14 cellular contexts compared by ENCODE assay signal in genomic region chr14:20564501-20564997, GRCh38. TPM values are rescaled to one million over a fixed set of nuclear protein-coding genes. Genes with fewer than 3 reads are reported as not detected.
DNase-seq lines count a peak whose midpoint lies in the region; ATAC-seq and TF ChIP-seq lines count a peak whose summit lies in the region.
"Had no signal": no experiment of that assay in that cellular context is flagged by ENCODE, and none has a peak within 500 bp of the region (broad histone marks: within the 10 kb centered on the region; RNA-seq: fewer than 3 reads in every experiment).

No MANE protein-coding gene starts in this region.

- H3F3A ChIP-seq in neural progenitor cell (ENCODE audit: low read depth) = peaks cover 7% of the 10 kb centered on the region

- H3K36me3 ChIP-seq in HCT116 (ENCODE audit: control insufficient read depth in 1 of 2, insufficient read depth in 2 of 2, low read length in 2 of 2) (no peaks in the 10 kb centered on the region), neural progenitor cell (no peaks in the 10 kb centered on the region)
- H3K36me3 ChIP-seq: HAP-1 had no signal

- H3K36me3 Mint-ChIP-seq in WTC11 = peaks cover 24% of the 10 kb centered on the region
- no peaks in the 10 kb centered on the region for H3K36me3 Mint-ChIP-seq in neural progenitor cell
- H3K36me3 Mint-ChIP-seq in activated CD4-positive, alpha-beta memory T cell treated with anti-CD3 and anti-CD28 coated beads, Interleukin-2, amount 10 ng/mL, durations not matched to agents 7 days and 5 days (ENCODE audit: low read depth) = peaks cover 4% of the 10 kb centered on the region
- H3K36me3 Mint-ChIP-seq in chondrocyte (ENCODE audit: low read depth) = no peaks in the 10 kb centered on the region
- H3K36me3 Mint-ChIP-seq: CD4-positive, CD25-positive, alpha-beta regulatory T cell had no signal

- H3K4me3 Mint-ChIP-seq in WTC11 (no peak overlapping the region), neural progenitor cell (no peak overlapping the region), chondrocyte (ENCODE audit: unreplicated experiment) (no peak overlapping the region)
- no peak overlapping the region for H3K4me3 Mint-ChIP-seq in activated CD4-positive, alpha-beta memory T cell treated with anti-CD3 and anti-CD28 coated beads, Interleukin-2, amount 10 ng/mL, durations not matched to agents 7 days and 5 days
- H3K4me3 Mint-ChIP-seq: CD4-positive, CD25-positive, alpha-beta regulatory T cell; HFFc6 had no signal

- H3K9me3 ChIP-seq in HCT116 (ENCODE audit: control insufficient read depth in 1 of 2, insufficient read depth in 1 of 2, low read depth in 1 of 2, low read length in 2 of 2) (no peaks in the 10 kb centered on the region), neural progenitor cell (ENCODE audit: low read depth) (no peaks in the 10 kb centered on the region)
- H3K9me3 ChIP-seq: HAP-1 had no signal

- H2AFZ ChIP-seq in HCT116 (ENCODE audit: low read depth, low read length, poor library complexity, severe bottlenecking) = no peak overlapping the region
- H2AFZ ChIP-seq in neural progenitor cell (replicated peaks) = no peak overlapping the region

- H3K27me3 ChIP-seq in HCT116 (ENCODE audit: insufficient read depth, low read length) = no peaks in the 10 kb centered on the region
- H3K27me3 ChIP-seq in neural progenitor cell = no peaks in the 10 kb centered on the region
- H3K27me3 ChIP-seq: BLaER1 treated with 17β-estradiol and CSF1 and Interleukin-3, amounts not matched to agents 10 nM and 100 nM had no signal

- no peak for TF ChIP-seq POLR2A in HCT116 (IDR thresholded peaks at IDR 0.05; ENCODE audit: borderline replicate concordance, extremely low read depth, insufficient read depth, insufficient read length)

- no peak overlapping the region for H3K4me3 ChIP-seq in HCT116 (replicated peaks in 1 of 2; ENCODE audit: low read depth in 1 of 2, low read length in 2 of 2)
- H3K4me3 ChIP-seq in neural progenitor cell = no peak overlapping the region
- H3K4me3 ChIP-seq: BLaER1 treated with 17β-estradiol and CSF1 and Interleukin-3, amounts not matched to agents 10 nM and 100 nM; HAP-1 had no signal

- DNase-seq in Daoy (ENCODE audit: low read depth) (peak; percentile 79), HCT116 (ENCODE audit: low read depth, low spot score) (no peak), WTC11 (ENCODE audit: low spot score) (peak; percentile 23), neural progenitor cell (ENCODE audit: low spot score) (peak; percentile 4), chondrocyte (ENCODE audit: low spot score) (no peak)
- DNase-seq in activated CD4-positive, alpha-beta memory T cell treated with anti-CD3 and anti-CD28 coated beads, Interleukin-2, amount 10 ng/mL, durations not matched to agents 7 days and 5 days = no peak
- DNase-seq: ACHN; CD4-positive, CD25-positive, alpha-beta regulatory T cell; DMS53; HFFc6 had no signal

- H3K27me3 Mint-ChIP-seq in WTC11 (ENCODE audit: low read depth) (no peaks in the 10 kb centered on the region), neural progenitor cell (ENCODE audit: insufficient read depth, low read depth) (peaks cover 2% of the 10 kb centered on the region), chondrocyte (ENCODE audit: low read depth) (peaks cover 14% of the 10 kb centered on the region)
- peaks cover 2% of the 10 kb centered on the region for H3K27me3 Mint-ChIP-seq in activated CD4-positive, alpha-beta memory T cell treated with anti-CD3 and anti-CD28 coated beads, Interleukin-2, amount 10 ng/mL, durations not matched to agents 7 days and 5 days

- no TSS peak for BruUV-seq in HCT116 (replicated peaks; lab: Mats Ljungman, UMichigan)

- H3K27ac Mint-ChIP-seq in WTC11 = no peak overlapping the region
- H3K27ac Mint-ChIP-seq in neural progenitor cell = no peak overlapping the region
- H3K27ac Mint-ChIP-seq in activated CD4-positive, alpha-beta memory T cell treated with anti-CD3 and anti-CD28 coated beads, Interleukin-2, amount 10 ng/mL, durations not matched to agents 7 days and 5 days = no peak overlapping the region
- no peak overlapping the region for H3K27ac Mint-ChIP-seq in chondrocyte (ENCODE audit: unreplicated experiment)
- H3K27ac Mint-ChIP-seq: CD4-positive, CD25-positive, alpha-beta regulatory T cell; HFFc6 had no signal

- TF ChIP-seq CTCF in HCT116 (IDR thresholded peaks at IDR 0.05 in 2 of 3, conservative IDR thresholded peaks at IDR 0.05 in 1 of 3; ENCODE audit: borderline replicate concordance in 1 of 3, insufficient read depth in 1 of 3, low read depth in 2 of 3, low read length in 2 of 3) = no peak
- TF ChIP-seq CTCF in WTC11 (IDR thresholded peaks at IDR 0.05) = no peak
- no peak for TF ChIP-seq CTCF in neural progenitor cell (IDR thresholded peaks at IDR 0.05)
- TF ChIP-seq CTCF in chondrocyte (IDR thresholded peaks at IDR 0.05) = no peak

- intact Hi-C loops in HCT116 (cut with micrococcal nuclease) = no loop called here

- H3K9me2 ChIP-seq in HCT116 (ENCODE audit: insufficient read depth) = no peaks in the 10 kb centered on the region

- ATAC-seq in HCT116 (peak; percentile 22; the same call in 1 of the 2 replicates), WTC11 (peak; percentile 78), HG02870 (IDR thresholded peaks at IDR 0.05; ENCODE audit: unreplicated experiment) (no peak)

- POLR2A ChIA-PET in HCT116 (lab: Charles Lee) = no interaction called here
- POLR2A ChIA-PET in WTC11 (lab: Charles Lee) = no interaction called here
- POLR2A ChIA-PET in activated CD4-positive, alpha-beta memory T cell treated with anti-CD3 and anti-CD28 coated beads, Interleukin-2, amount 10 ng/mL, durations not matched to agents 7 days and 5 days (lab: Charles Lee) = no interaction called here

- H3K4me1 Mint-ChIP-seq in WTC11 (peaks cover 39% of the 10 kb centered on the region), neural progenitor cell (no peaks in the 10 kb centered on the region), chondrocyte (ENCODE audit: low read depth) (no peaks in the 10 kb centered on the region)
- no peaks in the 10 kb centered on the region for H3K4me1 Mint-ChIP-seq in activated CD4-positive, alpha-beta memory T cell treated with anti-CD3 and anti-CD28 coated beads, Interleukin-2, amount 10 ng/mL, durations not matched to agents 7 days and 5 days

- H3K9ac ChIP-seq in HCT116 (ENCODE audit: low read length) (no peak overlapping the region), neural progenitor cell (no peak overlapping the region)
- H3K9ac ChIP-seq: BLaER1 treated with 17β-estradiol and CSF1 and Interleukin-3, amounts not matched to agents 10 nM and 100 nM had no signal

- peaks cover 27% of the 10 kb centered on the region for H3K9me3 Mint-ChIP-seq in WTC11
- peaks cover 8% of the 10 kb centered on the region for H3K9me3 Mint-ChIP-seq in neural progenitor cell
- peaks cover 5% of the 10 kb centered on the region for H3K9me3 Mint-ChIP-seq in activated CD4-positive, alpha-beta memory T cell treated with anti-CD3 and anti-CD28 coated beads, Interleukin-2, amount 10 ng/mL, durations not matched to agents 7 days and 5 days
- peaks cover 19% of the 10 kb centered on the region for H3K9me3 Mint-ChIP-seq in chondrocyte (ENCODE audit: low read depth)
- H3K9me3 Mint-ChIP-seq: HFFc6 had no signal

- no peak for TF ChIP-seq RAD21 in HCT116 (IDR thresholded peaks at IDR 0.05; ENCODE audit: low read depth)

- RAD21 ChIA-PET in HCT116 (lab: Charles Lee; ENCODE audit: low non-redundant PET in 1 of 2, low total read pairs in 2 of 2, uncharacterized antibody in 2 of 2, unreplicated experiment in 2 of 2) = no interaction called here

- H3K4me1 ChIP-seq in HCT116 (ENCODE audit: control insufficient read depth in 1 of 2, insufficient read depth in 2 of 2, low read length in 2 of 2) (no peaks in the 10 kb centered on the region), neural progenitor cell (peaks cover 10% of the 10 kb centered on the region)
- H3K4me1 ChIP-seq: BLaER1 treated with 17β-estradiol and CSF1 and Interleukin-3, amounts not matched to agents 10 nM and 100 nM had no signal

- H4K20me1 ChIP-seq in HCT116 (ENCODE audit: insufficient read depth) (no peaks in the 10 kb centered on the region), neural progenitor cell (ENCODE audit: low read depth) (no peaks in the 10 kb centered on the region)
- H4K20me1 ChIP-seq: BLaER1 treated with 17β-estradiol and CSF1 and Interleukin-3, amounts not matched to agents 10 nM and 100 nM had no signal

- H3K27ac ChIP-seq in HCT116 (ENCODE audit: low read depth, low read length) = no peak overlapping the region
- no peak overlapping the region for H3K27ac ChIP-seq in neural progenitor cell
- H3K27ac ChIP-seq: BLaER1 treated with 17β-estradiol and CSF1 and Interleukin-3, amounts not matched to agents 10 nM and 100 nM had no signal

- CTCF ChIA-PET in HCT116 (lab: Charles Lee) = no interaction called here
- CTCF ChIA-PET in WTC11 (lab: Charles Lee) = no interaction called here
- CTCF ChIA-PET in activated CD4-positive, alpha-beta memory T cell treated with anti-CD3 and anti-CD28 coated beads, Interleukin-2, amount 10 ng/mL, durations not matched to agents 7 days and 5 days (lab: Charles Lee) = no interaction called here

- H3K79me2 ChIP-seq in HCT116 (ENCODE audit: insufficient read depth, low read length) (no peaks in the 10 kb centered on the region), neural progenitor cell (ENCODE audit: low read depth) (no peaks in the 10 kb centered on the region)

- H3K4me2 ChIP-seq in HCT116 (ENCODE audit: low read length) (no peak overlapping the region), neural progenitor cell (no peak overlapping the region)
- H3K4me2 ChIP-seq: BLaER1 treated with 17β-estradiol and CSF1 and Interleukin-3, amounts not matched to agents 10 nM and 100 nM had no signal

RNA-seq across cellular contexts. Expression of gene RNASE9, which starts 3.7 kb away (rescaled TPM):
- not detected in 2 replicates for total RNA-seq in Daoy (2014; rRNA removed; shearing (Covaris generic))
- total RNA-seq in HCT116 (2021; ENCODE audit: unreplicated experiment) (not detected), WTC11 (2021) (0.14 TPM in 1 of 3 replicates, not detected in the others), neural progenitor cell (ENCODE audit: low replicate concordance) (not detected in 2 replicates), chondrocyte (not detected in 3 replicates)
- polyA plus RNA-seq in HCT116 (2012) = not detected in 2 replicates
- not detected for total RNA-seq in activated CD4-positive, alpha-beta memory T cell treated with anti-CD3 and anti-CD28 coated beads, Interleukin-2, amount 10 ng/mL, durations not matched to agents 7 days and 5 days
- total RNA-seq: A172; CD4-positive, CD25-positive, alpha-beta regulatory T cell; HFFc6 had no signal
- polyA plus RNA-seq: CD4-positive, CD25-positive, alpha-beta regulatory T cell had no signal

RNA-seq across cellular contexts. Expression of gene RNASE11, which starts 23.3 kb away (rescaled TPM):
- 0.17 TPM in 1 of 2 replicates, not detected in the other for total RNA-seq in Daoy (2014; rRNA removed; shearing (Covaris generic))
- total RNA-seq in HCT116 (2021; ENCODE audit: unreplicated experiment) = not detected
- not detected in 2 replicates for polyA plus RNA-seq in HCT116 (2012)
- not detected in 3 replicates for total RNA-seq in WTC11 (2021)
- not detected in 2 replicates for total RNA-seq in neural progenitor cell (ENCODE audit: low replicate concordance)
- not detected for total RNA-seq in activated CD4-positive, alpha-beta memory T cell treated with anti-CD3 and anti-CD28 coated beads, Interleukin-2, amount 10 ng/mL, durations not matched to agents 7 days and 5 days
- not detected in 3 replicates for total RNA-seq in chondrocyte
- total RNA-seq: A172; CD4-positive, CD25-positive, alpha-beta regulatory T cell; HFFc6 had no signal
- polyA plus RNA-seq: CD4-positive, CD25-positive, alpha-beta regulatory T cell had no signal

RNA-seq across cellular contexts. Expression of gene RNASE12, which starts 26.6 kb away (rescaled TPM):
- total RNA-seq in Daoy (2014; rRNA removed; shearing (Covaris generic)) = not detected in 2 replicates
- total RNA-seq in HCT116 (2021; ENCODE audit: unreplicated experiment) = not detected
- not detected in 2 replicates for polyA plus RNA-seq in HCT116 (2012)
- not detected in 3 replicates for total RNA-seq in WTC11 (2021)
- total RNA-seq in neural progenitor cell (ENCODE audit: low replicate concordance) = not detected in 2 replicates
- total RNA-seq in activated CD4-positive, alpha-beta memory T cell treated with anti-CD3 and anti-CD28 coated beads, Interleukin-2, amount 10 ng/mL, durations not matched to agents 7 days and 5 days = not detected
- total RNA-seq in chondrocyte = not detected in 3 replicates
- total RNA-seq: A172; CD4-positive, CD25-positive, alpha-beta regulatory T cell; HFFc6 had no signal
- polyA plus RNA-seq: CD4-positive, CD25-positive, alpha-beta regulatory T cell had no signal

RNA-seq across cellular contexts. Expression of gene RNASE10, which starts 59.2 kb away (rescaled TPM):
- not detected in 2 replicates for total RNA-seq in Daoy (2014; rRNA removed; shearing (Covaris generic))
- total RNA-seq in HCT116 (2021; ENCODE audit: unreplicated experiment) (0.39 TPM), WTC11 (2021) (0.82 to 1.2 TPM (median 1.0 TPM) in 3 replicates), neural progenitor cell (ENCODE audit: low replicate concordance) (not detected in 2 replicates), chondrocyte (0.72 TPM in 1 of 3 replicates, not detected in the others)
- polyA plus RNA-seq in HCT116 (2012) = 0.17 and 0.27 TPM in 2 replicates
- total RNA-seq in activated CD4-positive, alpha-beta memory T cell treated with anti-CD3 and anti-CD28 coated beads, Interleukin-2, amount 10 ng/mL, durations not matched to agents 7 days and 5 days = under 1 TPM in 1 of 2 experiments, not detected in 1; 0.50 TPM
- total RNA-seq: A172; CD4-positive, CD25-positive, alpha-beta regulatory T cell had no signal

Comparison
In these comparisons a context has a peak if more than half of its experiments do, and no peak if none do; other contexts are left out.
1. DNase-seq: peak in Daoy (single experiment), WTC11 (single experiment) and neural progenitor cell (single experiment); none in HCT116 (single experiment), activated CD4-positive, alpha-beta memory T cell treated with anti-CD3 and anti-CD28 coated beads, Interleukin-2, amount 10 ng/mL, durations not matched to agents 7 days and 5 days (single experiment) and chondrocyte (single experiment).